In the genomic region with DNA sequence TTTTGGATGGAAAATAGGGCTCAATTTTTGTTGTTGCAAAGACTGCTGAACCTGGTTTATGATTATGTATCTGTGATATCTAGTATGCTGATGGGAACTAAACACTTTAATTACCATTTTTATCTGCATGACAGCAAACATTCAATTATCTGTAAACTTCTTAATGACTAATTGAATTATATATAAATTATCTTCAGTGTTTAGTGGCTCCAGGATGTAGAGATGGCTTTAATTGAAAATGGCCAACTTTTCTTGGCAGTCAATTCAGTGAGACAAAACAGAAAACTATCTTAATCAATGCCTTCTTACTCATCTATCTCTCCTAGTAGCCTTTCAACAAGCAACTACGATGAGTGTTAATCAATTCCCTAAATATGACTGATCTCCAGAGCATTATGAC, we compare ENCODE assay signal across 3 cellular contexts.
"Had no signal": no experiment of that assay in that cellular context is flagged by ENCODE, and none has a peak within 500 bp of the region (broad histone marks: within the 10 kb centered on the region; RNA-seq: fewer than 3 reads in every experiment).

No MANE protein-coding gene starts in this region.

- ATAC-seq: GM12878 had no signal

- H3K4me3 ChIP-seq: GM12878 had no signal

- DNase-seq: GDM1, GF-D8 had no signal
